Comparison of ENCODE assay signal across 8 cellular contexts in the genomic region with DNA sequence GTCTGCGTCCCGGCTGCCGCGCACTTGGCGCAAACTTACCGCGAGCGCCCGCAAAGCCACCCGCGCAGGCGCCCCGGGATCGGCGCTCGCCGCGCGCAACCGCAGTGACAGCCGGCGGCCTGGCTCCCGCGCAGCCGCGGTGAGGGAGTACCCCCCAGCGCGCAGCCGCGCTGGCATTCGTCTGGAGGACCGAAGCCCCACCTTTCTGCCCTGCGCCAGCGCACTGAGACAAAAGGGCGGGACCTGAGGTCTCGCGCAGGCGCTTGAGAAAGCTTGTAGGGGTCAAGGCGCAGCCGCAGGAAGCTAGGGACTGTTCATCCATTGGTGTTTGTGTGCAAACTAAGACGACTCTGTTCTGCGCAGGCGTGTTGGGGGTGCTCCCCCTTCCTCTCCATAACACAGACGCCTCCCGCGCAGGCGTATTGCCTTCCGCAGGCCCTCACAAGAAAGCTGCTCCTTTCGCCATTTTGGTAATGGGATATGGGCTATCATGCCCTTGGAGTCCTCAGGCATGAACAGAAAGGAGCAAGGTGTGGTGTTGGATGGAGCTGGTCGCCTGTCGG. TPM values are rescaled to one million over a fixed set of nuclear protein-coding genes. Genes with fewer than 3 reads are reported as not detected.
DNase-seq lines count a peak whose midpoint lies in the region; ATAC-seq and TF ChIP-seq lines count a peak whose summit lies in the region.

A gene (minus strand): TSS at position 91 of the 563 bp plus-strand sequence. CDS start 558 bp downstream, outside the sequence.

- H3K27ac Mint-ChIP-seq in IgD-negative memory B cell = peak within 1 kb of the TSS; percentile 94 to 97 (median 96)

- H3K9me3 Mint-ChIP-seq in IgD-negative memory B cell = no peaks in the 10 kb centered on the region

- peak within 1 kb of the TSS; percentile 54 for H3K4me3 ChIP-seq in mucosa of descending colon

- peak within 1 kb of the TSS; percentile 92 to 97 (median 96) for H3K4me3 Mint-ChIP-seq in IgD-negative memory B cell

- intact Hi-C loops in mucosa of descending colon (cut with DNase I, micrococcal nuclease) = no loop called here

- TF ChIP-seq CTCF in mucosa of descending colon (IDR thresholded peaks at IDR 0.05) = no peak

- H3K27me3 Mint-ChIP-seq in IgD-negative memory B cell = no peaks in the 10 kb centered on the region

- no peaks in the 10 kb centered on the region for H3K9me3 ChIP-seq in mucosa of descending colon

- peak; percentile 48 for ATAC-seq in GM21529 (IDR thresholded peaks at IDR 0.05; ENCODE audit: unreplicated experiment)
- peak; percentile 81 for ATAC-seq in mucosa of descending colon

- peaks cover 20% of the 10 kb centered on the region for H3K4me1 ChIP-seq in mucosa of descending colon (ENCODE audit: low read depth)

- peaks cover under 1% of the 10 kb centered on the region for H3K36me3 Mint-ChIP-seq in IgD-negative memory B cell

- no peaks in the 10 kb centered on the region for H3K36me3 ChIP-seq in mucosa of descending colon (ENCODE audit: low read depth)

- peak within 1 kb of the TSS; percentile 98 for H3K27ac ChIP-seq in epithelial cell of prostate

- DNase-seq in DMS 273 (lab: John Stamatoyannopoulos, UW; ENCODE audit: unreplicated experiment) = peak; percentile 100
- DNase-seq in OCI-M2 (lab: John Stamatoyannopoulos, UW; ENCODE audit: unreplicated experiment) = peak; percentile 95
- peak; percentile 99 for DNase-seq in activated T-cell treated with anti-CD3 and anti-CD28 coated beads for 4 hours
- DNase-seq in epithelial cell of prostate (ENCODE audit: low read depth, low spot score) = peak; percentile 100
- DNase-seq in mucosa of descending colon = peak; percentile 98 to 100 (median 99)
- DNase-seq in stimulated activated CD8-positive, alpha-beta memory T cell treated with anti-CD3 and anti-CD28 coated beads, Interleukin-4, amount 100 ng/mL, for 24 hours (ENCODE audit: low read depth) = peak; percentile 100

- peaks cover 15 to 19% (median 15%) of the 10 kb centered on the region in 3 donors for H3K4me1 Mint-ChIP-seq in IgD-negative memory B cell

RNA-seq across cellular contexts. Expression of the gene that starts here (rescaled TPM):
- 11.6 TPM for polyA plus RNA-seq in IgD-negative memory B cell
- 10 to 100 TPM; 35.9 to 59.7 (median 39.2) TPM for total RNA-seq in mucosa of descending colon

Comparison
In these comparisons a context has a peak if more than half of its experiments do, and no peak if none do; other contexts are left out.
1. Peak in every context shown above with its lines: DNase-seq, ATAC-seq, H3K4me3 ChIP-seq and H3K27ac ChIP-seq.